In the genomic region with DNA sequence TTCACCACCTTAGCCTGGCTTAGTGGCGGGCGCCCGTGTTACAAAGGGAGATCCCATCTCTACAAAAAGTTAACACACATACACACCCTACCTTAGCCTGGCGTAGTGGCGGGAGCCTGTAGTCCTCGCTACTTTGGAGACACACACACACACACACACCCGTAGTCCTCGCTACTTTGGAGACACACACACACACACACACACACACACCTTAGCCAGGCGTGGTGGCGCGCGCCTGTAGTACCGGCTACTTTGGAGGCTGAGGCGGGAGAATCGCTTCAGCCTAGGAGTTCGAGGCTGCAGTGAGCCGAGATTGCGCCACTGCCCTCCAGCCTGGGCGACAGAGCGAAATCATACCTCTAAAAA, we compare ENCODE assay signal across 8 cellular contexts. TPM values are rescaled to one million over a fixed set of nuclear protein-coding genes. Genes with fewer than 3 reads are reported as not detected.
DNase-seq lines count a peak whose midpoint lies in the region; ATAC-seq and TF ChIP-seq lines count a peak whose summit lies in the region.

No MANE protein-coding gene starts in this region.

- TF ChIP-seq EP300 in Ishikawa (IDR thresholded peaks at IDR 0.05; ENCODE audit: borderline replicate concordance), result no peak

- TF ChIP-seq CTCF in 22Rv1 (IDR thresholded peaks at IDR 0.05), result no peak
- no peak for TF ChIP-seq CTCF in left ventricle myocardium inferior (IDR thresholded peaks at IDR 0.05; ENCODE audit: borderline replicate concordance)

- peak overlapping the region; percentile 87 for H3K27ac Mint-ChIP-seq in activated naive CD4-positive, alpha-beta T cell treated with anti-CD3 and anti-CD28 coated beads for 36 hours

- peak; percentile 39 for DNase-seq in activated naive CD4-positive, alpha-beta T cell treated with anti-CD3 and anti-CD28 coated beads for 36 hours
- DNase-seq in left ventricle myocardium inferior (no peak), D341Med (ENCODE audit: low spot score) (no peak)

- CTCF ChIA-PET in activated naive CD4-positive, alpha-beta T cell treated with anti-CD3 and anti-CD28 coated beads for 36 hours (lab: Charles Lee), result interaction anchor here (0.9 kb wide), 1 partner anchor 216 kb away, joined by 3 read pairs; no protein-coding TSS in a partner anchor

- H3K9me3 Mint-ChIP-seq in activated naive CD4-positive, alpha-beta T cell treated with anti-CD3 and anti-CD28 coated beads for 36 hours, result no peaks in the 10 kb centered on the region

- H3K4me1 ChIP-seq in left ventricle myocardium inferior, result peaks cover 93% of the 10 kb centered on the region

- no peaks in the 10 kb centered on the region for H3K27me3 ChIP-seq in left ventricle myocardium inferior (ENCODE audit: low read depth)

- H3K4me3 Mint-ChIP-seq in activated naive CD4-positive, alpha-beta T cell treated with anti-CD3 and anti-CD28 coated beads for 36 hours, result peak overlapping the region; percentile 85

- no peak for TF ChIP-seq RAD21 in Ishikawa (IDR thresholded peaks at IDR 0.05; ENCODE audit: low read depth)

- H3K4me3 ChIP-seq in left ventricle myocardium inferior (peak overlapping the region; percentile 85), skin epidermis (peak overlapping the region; percentile 80 to 99 (median 99))

- peaks cover 8% of the 10 kb centered on the region for H3K36me3 Mint-ChIP-seq in activated naive CD4-positive, alpha-beta T cell treated with anti-CD3 and anti-CD28 coated beads for 36 hours (ENCODE audit: low read depth)

- no peaks in the 10 kb centered on the region for H3K27me3 Mint-ChIP-seq in activated naive CD4-positive, alpha-beta T cell treated with anti-CD3 and anti-CD28 coated beads for 36 hours (ENCODE audit: low read depth)

- H3K36me3 ChIP-seq in left ventricle myocardium inferior, result peaks cover 6% of the 10 kb centered on the region

- intact Hi-C loops in activated naive CD4-positive, alpha-beta T cell treated with anti-CD3 and anti-CD28 coated beads for 36 hours (cut with micrococcal nuclease), result loop anchor here (1.0 kb wide), 1 partner anchor 209 kb away; the partner anchor contains the start of gene CREM
- intact Hi-C loops in left ventricle myocardium inferior (cut with micrococcal nuclease), result loop anchor here (10.0 kb wide), 1 partner anchor 229 kb away; no protein-coding TSS in a partner anchor

- no peaks in the 10 kb centered on the region for H3K9me3 ChIP-seq in left ventricle myocardium inferior (replicated peaks)

- H3K4me1 Mint-ChIP-seq in activated naive CD4-positive, alpha-beta T cell treated with anti-CD3 and anti-CD28 coated beads for 36 hours (ENCODE audit: low read depth), result peaks cover 69% of the 10 kb centered on the region

- peak overlapping the region; percentile 65 for H3K27ac ChIP-seq in 22Rv1
- H3K27ac ChIP-seq in left ventricle myocardium inferior (replicated peaks), result peak overlapping the region; percentile 94
- peak overlapping the region; percentile 50 to 93 (median 87) for H3K27ac ChIP-seq in skin epidermis

- peak; percentile 1 for ATAC-seq in GM19324 (IDR thresholded peaks at IDR 0.05; ENCODE audit: low FRiP score, unreplicated experiment)
- ATAC-seq in HG03108 (IDR thresholded peaks at IDR 0.05; ENCODE audit: unreplicated experiment), result no peak

TF ChIP-seq in Ishikawa, 13 proteins besides CTCF, POLR2A, EP300 and RAD21:
- TF ChIP-seq, protein P1, sequence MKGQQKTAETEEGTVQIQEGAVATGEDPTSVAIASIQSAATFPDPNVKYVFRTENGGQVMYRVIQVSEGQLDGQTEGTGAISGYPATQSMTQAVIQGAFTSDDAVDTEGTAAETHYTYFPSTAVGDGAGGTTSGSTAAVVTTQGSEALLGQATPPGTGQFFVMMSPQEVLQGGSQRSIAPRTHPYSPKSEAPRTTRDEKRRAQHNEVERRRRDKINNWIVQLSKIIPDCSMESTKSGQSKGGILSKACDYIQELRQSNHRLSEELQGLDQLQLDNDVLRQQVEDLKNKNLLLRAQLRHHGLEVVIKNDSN (IDR thresholded peaks at IDR 0.05), result no peak
- peak; percentile 49; the same call in 1 of the 2 replicates for TF ChIP-seq CEBPB (IDR thresholded peaks at IDR 0.05)
- TF ChIP-seq, protein P2, sequence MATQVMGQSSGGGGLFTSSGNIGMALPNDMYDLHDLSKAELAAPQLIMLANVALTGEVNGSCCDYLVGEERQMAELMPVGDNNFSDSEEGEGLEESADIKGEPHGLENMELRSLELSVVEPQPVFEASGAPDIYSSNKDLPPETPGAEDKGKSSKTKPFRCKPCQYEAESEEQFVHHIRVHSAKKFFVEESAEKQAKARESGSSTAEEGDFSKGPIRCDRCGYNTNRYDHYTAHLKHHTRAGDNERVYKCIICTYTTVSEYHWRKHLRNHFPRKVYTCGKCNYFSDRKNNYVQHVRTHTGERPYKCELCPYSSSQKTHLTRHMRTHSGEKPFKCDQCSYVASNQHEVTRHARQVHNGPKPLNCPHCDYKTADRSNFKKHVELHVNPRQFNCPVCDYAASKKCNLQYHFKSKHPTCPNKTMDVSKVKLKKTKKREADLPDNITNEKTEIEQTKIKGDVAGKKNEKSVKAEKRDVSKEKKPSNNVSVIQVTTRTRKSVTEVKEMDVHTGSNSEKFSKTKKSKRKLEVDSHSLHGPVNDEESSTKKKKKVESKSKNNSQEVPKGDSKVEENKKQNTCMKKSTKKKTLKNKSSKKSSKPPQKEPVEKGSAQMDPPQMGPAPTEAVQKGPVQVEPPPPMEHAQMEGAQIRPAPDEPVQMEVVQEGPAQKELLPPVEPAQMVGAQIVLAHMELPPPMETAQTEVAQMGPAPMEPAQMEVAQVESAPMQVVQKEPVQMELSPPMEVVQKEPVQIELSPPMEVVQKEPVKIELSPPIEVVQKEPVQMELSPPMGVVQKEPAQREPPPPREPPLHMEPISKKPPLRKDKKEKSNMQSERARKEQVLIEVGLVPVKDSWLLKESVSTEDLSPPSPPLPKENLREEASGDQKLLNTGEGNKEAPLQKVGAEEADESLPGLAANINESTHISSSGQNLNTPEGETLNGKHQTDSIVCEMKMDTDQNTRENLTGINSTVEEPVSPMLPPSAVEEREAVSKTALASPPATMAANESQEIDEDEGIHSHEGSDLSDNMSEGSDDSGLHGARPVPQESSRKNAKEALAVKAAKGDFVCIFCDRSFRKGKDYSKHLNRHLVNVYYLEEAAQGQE (IDR thresholded peaks at IDR 0.05; ENCODE audit: low read depth), result no peak

RNA-seq across cellular contexts. Expression of gene CCNY, which starts 0.6 kb away (rescaled TPM):
- 10 to 100 TPM; 31.2 to 32.1 TPM for total RNA-seq in activated naive CD4-positive, alpha-beta T cell treated with anti-CD3 and anti-CD28 coated beads for 36 hours
- total RNA-seq in left ventricle myocardium inferior, result 81.1 TPM
